ENCODE assay signal across 15 cellular contexts in genomic region chr11:119759747-119760412, GRCh38.
"Had no signal": no experiment of that assay in that cellular context is flagged by ENCODE, and none has a peak within 500 bp of the region (broad histone marks: within the 10 kb centered on the region; RNA-seq: fewer than 3 reads in every experiment).

No MANE protein-coding gene starts in this region.

- H3K27me3 Mint-ChIP-seq: activated CD4-positive, alpha-beta T cell treated with anti-CD3 and anti-CD28 coated beads, Interleukin-2, amount 10 ng/mL, durations not matched to agents 24 days and 14 days had no signal

- H3K9me3 Mint-ChIP-seq: activated CD4-positive, alpha-beta T cell treated with anti-CD3 and anti-CD28 coated beads, Interleukin-2, amount 10 ng/mL, durations not matched to agents 24 days and 14 days; activated T-helper 17 cell treated with anti-CD3 and anti-CD28 coated beads, Interleukin-2, amount 50 U/mL, for 72 hours; dendritic cell treated with granulocyte-macrophage colony-stimulating factor and Interleukin-4, amounts not matched to agents 40 ng/mL and 50 ng/mL, for 4 days; effector memory CD8-positive, alpha-beta T cell; naive thymus-derived CD8-positive, alpha-beta T cell; stimulated activated naive B cell treated with anti-CD40 and anti-IgM and Interleukin-4, amounts not matched to agents 10 μg/mL and 1 μg/mL and 100 μg/mL, for 72 hours; T-cell had no signal

- H3K36me3 ChIP-seq: adrenal gland, neutrophil, transverse colon had no signal

- H3K36me3 Mint-ChIP-seq: naive thymus-derived CD8-positive, alpha-beta T cell; stimulated activated naive B cell treated with anti-CD40 and anti-IgM and Interleukin-4, amounts not matched to agents 10 μg/mL and 1 μg/mL and 100 μg/mL, for 72 hours; T-cell had no signal

- H3K9me3 ChIP-seq: adrenal gland, neutrophil, transverse colon had no signal

- H3K27ac ChIP-seq: adrenal gland, neutrophil, transverse colon had no signal

- DNase-seq: activated CD4-positive, alpha-beta T cell treated with anti-CD3 and anti-CD28 coated beads, Interleukin-2, amount 10 ng/mL, durations not matched to agents 24 days and 14 days; activated naive CD4-positive, alpha-beta T cell treated with anti-CD3 and anti-CD28 coated beads, Interleukin-2, amount 50 U/mL, for 16 hours; adrenal gland; effector memory CD8-positive, alpha-beta T cell; right cardiac atrium; stimulated activated CD4-positive, alpha-beta T cell treated with anti-CD3 and anti-CD28 coated beads, Interleukin-2, amount 100 ng/mL, for 24 hours; stimulated activated naive B cell treated with anti-CD40 and anti-IgM and Interleukin-4, amounts not matched to agents 10 μg/mL and 1 μg/mL and 100 μg/mL, for 72 hours; substantia nigra; T-cell; transverse colon had no signal

- H3K27me3 ChIP-seq: adrenal gland, transverse colon had no signal

- H3K4me3 Mint-ChIP-seq: activated CD4-positive, alpha-beta T cell treated with anti-CD3 and anti-CD28 coated beads, Interleukin-2, amount 10 ng/mL, durations not matched to agents 24 days and 14 days; activated T-helper 17 cell treated with anti-CD3 and anti-CD28 coated beads, Interleukin-2, amount 50 U/mL, for 72 hours; dendritic cell treated with granulocyte-macrophage colony-stimulating factor and Interleukin-4, amounts not matched to agents 40 ng/mL and 50 ng/mL, for 4 days; effector memory CD8-positive, alpha-beta T cell; naive thymus-derived CD8-positive, alpha-beta T cell; stimulated activated naive B cell treated with anti-CD40 and anti-IgM and Interleukin-4, amounts not matched to agents 10 μg/mL and 1 μg/mL and 100 μg/mL, for 72 hours; T-cell had no signal

- H3K4me1 Mint-ChIP-seq: activated CD4-positive, alpha-beta T cell treated with anti-CD3 and anti-CD28 coated beads, Interleukin-2, amount 10 ng/mL, durations not matched to agents 24 days and 14 days; activated T-helper 17 cell treated with anti-CD3 and anti-CD28 coated beads, Interleukin-2, amount 50 U/mL, for 72 hours; naive thymus-derived CD8-positive, alpha-beta T cell had no signal

- ATAC-seq: activated T-helper 17 cell treated with anti-CD3 and anti-CD28 coated beads, Interleukin-2, amount 50 U/mL, for 72 hours; effector memory CD8-positive, alpha-beta T cell; naive thymus-derived CD8-positive, alpha-beta T cell; right cardiac atrium; T-cell had no signal

- H3K4me3 ChIP-seq: adrenal gland, lung, transverse colon had no signal

- H3K27ac Mint-ChIP-seq: activated CD4-positive, alpha-beta T cell treated with anti-CD3 and anti-CD28 coated beads, Interleukin-2, amount 10 ng/mL, durations not matched to agents 24 days and 14 days; activated T-helper 17 cell treated with anti-CD3 and anti-CD28 coated beads, Interleukin-2, amount 50 U/mL, for 72 hours; dendritic cell treated with granulocyte-macrophage colony-stimulating factor and Interleukin-4, amounts not matched to agents 40 ng/mL and 50 ng/mL, for 4 days; effector memory CD8-positive, alpha-beta T cell; naive thymus-derived CD8-positive, alpha-beta T cell; stimulated activated naive B cell treated with anti-CD40 and anti-IgM and Interleukin-4, amounts not matched to agents 10 μg/mL and 1 μg/mL and 100 μg/mL, for 72 hours; T-cell had no signal
